In genomic region chr12:96881608-96882007, GRCh38 we compare ENCODE assay signal across 36 cellular contexts. TPM values are rescaled to one million over a fixed set of nuclear protein-coding genes. Genes with fewer than 3 reads are reported as not detected.
DNase-seq lines count a peak whose midpoint lies in the region; ATAC-seq, FAIRE-seq and TF ChIP-seq lines count a peak whose summit lies in the region.
"Had no signal": no experiment of that assay in that cellular context is flagged by ENCODE, and none has a peak within 500 bp of the region (broad histone marks: within the 10 kb centered on the region; RNA-seq: fewer than 3 reads in every experiment).

No MANE protein-coding gene starts in this region.

- no peaks in the 10 kb centered on the region for H3K4me1 Mint-ChIP-seq in activated CD4-positive, alpha-beta T cell treated with anti-CD3 and anti-CD28 coated beads, Interleukin-2, amount 10 ng/mL, durations not matched to agents 24 days and 14 days
- no peaks in the 10 kb centered on the region for H3K4me1 Mint-ChIP-seq in activated CD4-positive, alpha-beta T cell treated with anti-CD3 and anti-CD28 coated beads for 36 hours
- no peaks in the 10 kb centered on the region for H3K4me1 Mint-ChIP-seq in CD8-positive, alpha-beta T cell (ENCODE audit: low read depth)
- H3K4me1 Mint-ChIP-seq: B cell; CD14-positive monocyte; CD4-positive, alpha-beta memory T cell; CD4-positive, CD25-positive, alpha-beta regulatory T cell; CD8-positive, alpha-beta memory T cell had no signal

- BruUV-seq in HepG2 (replicated peaks; lab: Mats Ljungman, UMichigan) = no TSS peak

- H3K27ac ChIP-seq in HepG2 (ENCODE audit: extremely low read length, insufficient read depth, low read length) (no peak overlapping the region), right lobe of liver (no peak overlapping the region), SJSA1 (peak overlapping the region; percentile 91; the same call in 1 of the 2 replicates)
- no peak overlapping the region for H3K27ac ChIP-seq in CD8-positive, alpha-beta T cell (ENCODE audit: low read depth, low read length)
- H3K27ac ChIP-seq: 22Rv1; A549; BLaER1; BLaER1 treated with 17β-estradiol and CSF1 and Interleukin-3, amounts not matched to agents 10 nM and 100 nM; C4-2B had no signal

- H3K4me3 ChIP-seq in HepG2 (replicated peaks in 1 of 3; ENCODE audit: insufficient read depth in 1 of 3, low read depth in 2 of 3, low read length in 3 of 3) = no peak overlapping the region
- H3K4me3 ChIP-seq in right lobe of liver = no peak overlapping the region
- H3K4me3 ChIP-seq in CD8-positive, alpha-beta T cell (ENCODE audit: low read depth, low read length) = no peak overlapping the region
- H3K4me3 ChIP-seq in SJSA1 = no peak overlapping the region
- H3K4me3 ChIP-seq: A549; BLaER1; BLaER1 treated with 17β-estradiol and CSF1 and Interleukin-3, amounts not matched to agents 10 nM and 100 nM had no signal

- H3K27me3 Mint-ChIP-seq in activated CD4-positive, alpha-beta T cell treated with anti-CD3 and anti-CD28 coated beads, Interleukin-2, amount 10 ng/mL, durations not matched to agents 24 days and 14 days = peaks cover 18% of the 10 kb centered on the region
- peaks cover 6% of the 10 kb centered on the region for H3K27me3 Mint-ChIP-seq in activated CD4-positive, alpha-beta T cell treated with anti-CD3 and anti-CD28 coated beads for 36 hours
- peaks cover 5% of the 10 kb centered on the region for H3K27me3 Mint-ChIP-seq in CD8-positive, alpha-beta T cell (ENCODE audit: low read depth)

- POLR2A ChIA-PET in activated CD4-positive, alpha-beta T cell treated with anti-CD3 and anti-CD28 coated beads for 36 hours (lab: Charles Lee) = no interaction called here
- POLR2A ChIA-PET in HepG2 (lab: Yijun Ruan, JAX) = no interaction called here
- POLR2A ChIA-PET in CD8-positive, alpha-beta T cell (lab: Charles Lee) = no interaction called here

- no peak for ATAC-seq in activated CD4-positive, alpha-beta T cell treated with anti-CD3 and anti-CD28 coated beads for 36 hours
- no peak for ATAC-seq in HepG2
- no peak for ATAC-seq in right lobe of liver
- no peak for ATAC-seq in CD8-positive, alpha-beta T cell
- ATAC-seq in HG03342 (IDR thresholded peaks at IDR 0.05; ENCODE audit: unreplicated experiment) = no peak
- no peak for ATAC-seq in SK-N-SH treated with all-trans-retinoic acid at 6 μM for 48 hours
- ATAC-seq: A549 had no signal

- H3K36me3 Mint-ChIP-seq in activated CD4-positive, alpha-beta T cell treated with anti-CD3 and anti-CD28 coated beads, Interleukin-2, amount 10 ng/mL, durations not matched to agents 24 days and 14 days (ENCODE audit: low read depth) = no peaks in the 10 kb centered on the region
- H3K36me3 Mint-ChIP-seq in activated CD4-positive, alpha-beta T cell treated with anti-CD3 and anti-CD28 coated beads for 36 hours (ENCODE audit: low read depth) = no peaks in the 10 kb centered on the region
- H3K36me3 Mint-ChIP-seq in CD8-positive, alpha-beta T cell = no peaks in the 10 kb centered on the region
- H3K36me3 Mint-ChIP-seq: CD14-positive monocyte; CD4-positive, alpha-beta memory T cell; CD4-positive, CD25-positive, alpha-beta regulatory T cell had no signal

- H3K9ac ChIP-seq in HepG2 (ENCODE audit: insufficient read depth, low read depth, low read length) = no peak overlapping the region
- H3K9ac ChIP-seq: BLaER1; BLaER1 treated with 17β-estradiol and CSF1 and Interleukin-3, amounts not matched to agents 10 nM and 100 nM had no signal

- no peak for TF ChIP-seq POLR2A in HepG2 (IDR thresholded peaks at IDR 0.05; ENCODE audit: insufficient read depth in 1 of 2, low read depth in 2 of 2, low read length in 2 of 2)
- TF ChIP-seq POLR2A in right lobe of liver (IDR thresholded peaks at IDR 0.05) = no peak

- in situ Hi-C loops in HepG2 (cut with HindIII; ENCODE audit: extremely low pct_ligation_motif_present, low pct_unique_long_range_greater_than_20kb) = no loop called here

- no peak overlapping the region for H2AFZ ChIP-seq in HepG2 (ENCODE audit: low read length)

- no peaks in the 10 kb centered on the region for H4K20me1 ChIP-seq in HepG2 (ENCODE audit: insufficient read depth, low read length)
- H4K20me1 ChIP-seq: BLaER1; BLaER1 treated with 17β-estradiol and CSF1 and Interleukin-3, amounts not matched to agents 10 nM and 100 nM had no signal

- H3K9me3 ChIP-seq in HepG2 (ENCODE audit: low read length) (no peaks in the 10 kb centered on the region), right lobe of liver (no peaks in the 10 kb centered on the region), SJSA1 (replicated peaks) (no peaks in the 10 kb centered on the region)
- H3K9me3 ChIP-seq in CD8-positive, alpha-beta T cell (ENCODE audit: low read length) = no peaks in the 10 kb centered on the region
- H3K9me3 ChIP-seq: A549; BE2C; BLaER1; BLaER1 treated with 17β-estradiol and CSF1 and Interleukin-3, amounts not matched to agents 10 nM and 100 nM; Caco-2 had no signal

- H3K27me3 ChIP-seq in HepG2 (ENCODE audit: control insufficient read depth in 1 of 2, insufficient read depth in 2 of 2, low read length in 2 of 2) (no peaks in the 10 kb centered on the region), right lobe of liver (no peaks in the 10 kb centered on the region), SJSA1 (replicated peaks) (no peaks in the 10 kb centered on the region)
- no peaks in the 10 kb centered on the region for H3K27me3 ChIP-seq in CD8-positive, alpha-beta T cell (ENCODE audit: insufficient read depth, low read length)
- H3K27me3 ChIP-seq: BLaER1; BLaER1 treated with 17β-estradiol and CSF1 and Interleukin-3, amounts not matched to agents 10 nM and 100 nM had no signal

- H3K27ac Mint-ChIP-seq in activated CD4-positive, alpha-beta T cell treated with anti-CD3 and anti-CD28 coated beads, Interleukin-2, amount 10 ng/mL, durations not matched to agents 24 days and 14 days = no peak overlapping the region
- H3K27ac Mint-ChIP-seq in activated CD4-positive, alpha-beta T cell treated with anti-CD3 and anti-CD28 coated beads for 36 hours = no peak overlapping the region
- peak overlapping the region; percentile 15 for H3K27ac Mint-ChIP-seq in CD8-positive, alpha-beta T cell
- H3K27ac Mint-ChIP-seq: B cell; CD14-positive monocyte; CD4-positive, alpha-beta T cell; CD4-positive, CD25-positive, alpha-beta regulatory T cell had no signal

- H3K4me2 ChIP-seq in HepG2 (ENCODE audit: low read depth, low read length) = no peak overlapping the region
- H3K4me2 ChIP-seq: A549; BLaER1; BLaER1 treated with 17β-estradiol and CSF1 and Interleukin-3, amounts not matched to agents 10 nM and 100 nM had no signal

- H3K4me1 ChIP-seq in HepG2 (ENCODE audit: insufficient read depth, low read length) = no peaks in the 10 kb centered on the region
- H3K4me1 ChIP-seq in right lobe of liver = no peaks in the 10 kb centered on the region
- no peaks in the 10 kb centered on the region for H3K4me1 ChIP-seq in CD8-positive, alpha-beta T cell (ENCODE audit: insufficient read depth, low read length)
- H3K4me1 ChIP-seq in SJSA1 (replicated peaks) = peaks cover 74% of the 10 kb centered on the region
- H3K4me1 ChIP-seq: A549; BE2C; BLaER1; BLaER1 treated with 17β-estradiol and CSF1 and Interleukin-3, amounts not matched to agents 10 nM and 100 nM; Caco-2 had no signal

- TF ChIP-seq EP300 in HepG2 (IDR thresholded peaks at IDR 0.05; ENCODE audit: low read depth in 2 of 2, low read length in 2 of 2) = no peak
- no peak for TF ChIP-seq EP300 in HepG2 (CRISPR knock-in tag; IDR thresholded peaks at IDR 0.05; ENCODE audit: borderline replicate concordance)

- intact Hi-C loops in activated CD4-positive, alpha-beta T cell treated with anti-CD3 and anti-CD28 coated beads, Interleukin-2, amount 10 ng/mL, durations not matched to agents 24 days and 14 days (cut with micrococcal nuclease) = no loop called here
- intact Hi-C loops in activated CD4-positive, alpha-beta T cell treated with anti-CD3 and anti-CD28 coated beads for 36 hours (cut with DNase I, micrococcal nuclease) = no loop called here
- intact Hi-C loops in HepG2 (cut with micrococcal nuclease; ENCODE audit: unreplicated experiment) = no loop called here
- intact Hi-C loops in right lobe of liver (cut with DNase I) = no loop called here
- intact Hi-C loops in CD8-positive, alpha-beta T cell (cut with DNase I, micrococcal nuclease) = no loop called here

- no peaks in the 10 kb centered on the region for H3K79me2 ChIP-seq in HepG2 (ENCODE audit: insufficient read depth, low read length)

- no peak for FAIRE-seq in HepG2 (lab: Jason Lieb, UNC)
- FAIRE-seq: A204.1, A549, D721Med had no signal

- peak; percentile 44 for DNase-seq in activated CD4-positive, alpha-beta T cell treated with anti-CD3 and anti-CD28 coated beads, Interleukin-2, amount 10 ng/mL, durations not matched to agents 24 days and 14 days
- no peak for DNase-seq in activated CD4-positive, alpha-beta T cell treated with anti-CD3 and anti-CD28 coated beads for 36 hours
- DNase-seq in HepG2 (ENCODE audit: low spot score) = no peak
- no peak for DNase-seq in right lobe of liver
- DNase-seq in CD8-positive, alpha-beta T cell = no peak
- DNase-seq in SJSA1 (ENCODE audit: low read depth in 1 of 2, low spot score in 2 of 2) = no peak
- DNase-seq: 8988T; ACHN; AML-193; BE2C; C1 segment of cervical spinal cord; Caco-2; Calu3; CD4-positive, alpha-beta memory T cell; CD4-positive, alpha-beta T cell; CD4-positive, CD25-positive, alpha-beta regulatory T cell; CD8-positive, alpha-beta memory T cell; COR-L47; DMS 273 treated with DMSO at 0.1 percent for 48 hours; DMS153; DMS53; DMS79; DMS79 treated with DMSO at 0.1 percent for 48 hours; DND-41; EL had no signal

- H3K9me3 Mint-ChIP-seq in activated CD4-positive, alpha-beta T cell treated with anti-CD3 and anti-CD28 coated beads, Interleukin-2, amount 10 ng/mL, durations not matched to agents 24 days and 14 days = no peaks in the 10 kb centered on the region
- H3K9me3 Mint-ChIP-seq in activated CD4-positive, alpha-beta T cell treated with anti-CD3 and anti-CD28 coated beads for 36 hours (ENCODE audit: low read depth) = no peaks in the 10 kb centered on the region
- no peaks in the 10 kb centered on the region for H3K9me3 Mint-ChIP-seq in CD8-positive, alpha-beta T cell
- H3K9me3 Mint-ChIP-seq: CD4-positive, alpha-beta memory T cell; CD8-positive, alpha-beta memory T cell had no signal

- no peak overlapping the region for H3K4me3 Mint-ChIP-seq in activated CD4-positive, alpha-beta T cell treated with anti-CD3 and anti-CD28 coated beads, Interleukin-2, amount 10 ng/mL, durations not matched to agents 24 days and 14 days
- H3K4me3 Mint-ChIP-seq in activated CD4-positive, alpha-beta T cell treated with anti-CD3 and anti-CD28 coated beads for 36 hours = no peak overlapping the region
- no peak overlapping the region for H3K4me3 Mint-ChIP-seq in CD8-positive, alpha-beta T cell
- H3K4me3 Mint-ChIP-seq: B cell; CD14-positive monocyte; CD4-positive, alpha-beta memory T cell; CD4-positive, alpha-beta T cell; CD4-positive, CD25-positive, alpha-beta regulatory T cell; CD8-positive, alpha-beta memory T cell had no signal

- no peak for TF ChIP-seq RAD21 in HepG2 (CRISPR knock-in tag; IDR thresholded peaks at IDR 0.05)

- no peak for TF ChIP-seq CTCF in HepG2 (CRISPR knock-in tag; IDR thresholded peaks at IDR 0.05)
- TF ChIP-seq CTCF in right lobe of liver (IDR thresholded peaks at IDR 0.05) = no peak
- no peak for TF ChIP-seq CTCF in CD8-positive, alpha-beta T cell (IDR thresholded peaks at IDR 0.05)

- CTCF ChIA-PET in activated CD4-positive, alpha-beta T cell treated with anti-CD3 and anti-CD28 coated beads for 36 hours (lab: Charles Lee) = no interaction called here
- CTCF ChIA-PET in HepG2 (lab: Yijun Ruan, JAX; ENCODE audit: low intra/inter-chr PET ratio, low total read pairs) = no interaction called here
- CTCF ChIA-PET in CD8-positive, alpha-beta T cell (lab: Charles Lee) = no interaction called here

- H3K36me3 ChIP-seq in HepG2 (replicated peaks in 1 of 2; ENCODE audit: control insufficient read depth in 1 of 2, insufficient read depth in 2 of 2, low read length in 2 of 2) (no peaks in the 10 kb centered on the region), right lobe of liver (no peaks in the 10 kb centered on the region), SJSA1 (no peaks in the 10 kb centered on the region)
- no peaks in the 10 kb centered on the region for H3K36me3 ChIP-seq in CD8-positive, alpha-beta T cell (ENCODE audit: insufficient read depth, low read length)
- H3K36me3 ChIP-seq: BE2C; BLaER1; BLaER1 treated with 17β-estradiol and CSF1 and Interleukin-3, amounts not matched to agents 10 nM and 100 nM had no signal

RNA-seq across cellular contexts. Expression of gene NEDD1, which starts 25.4 kb away (rescaled TPM):
- 58.8 and 62.7 TPM in 2 replicates for total RNA-seq in activated CD4-positive, alpha-beta T cell treated with anti-CD3 and anti-CD28 coated beads, Interleukin-2, amount 10 ng/mL, durations not matched to agents 24 days and 14 days
- 10 to 100 TPM; 57.9 to 69.3 TPM for total RNA-seq in activated CD4-positive, alpha-beta T cell treated with anti-CD3 and anti-CD28 coated beads for 36 hours
- total RNA-seq in HepG2 (2016; rRNA removed; fragmentation: Illumina TruSeq; extraction: Trizol) (21.5 and 38.8 TPM in 2 replicates), right lobe of liver (1 to 10 TPM; 2.8 to 8.5 (median 6.4) TPM)
- 4.3 and 4.9 TPM in 2 replicates for total RNA-seq in HepG2 (2016; cell fraction: cytosol; rRNA removed; fragmentation: Illumina TruSeq; extraction: Trizol; ENCODE audit: low read depth)
- 23.9 and 39.3 TPM in 2 replicates for total RNA-seq in HepG2 (2016; cell fraction: insoluble cytoplasmic fraction; rRNA removed; fragmentation: Illumina TruSeq; extraction: Trizol)
- total RNA-seq in HepG2 (2016; cell fraction: membrane; rRNA removed; fragmentation: Illumina TruSeq; extraction: Trizol) = 13.0 and 16.5 TPM in 2 replicates
- total RNA-seq in HepG2 (2016; cell fraction: nucleus; rRNA removed; fragmentation: Illumina TruSeq; extraction: Trizol) = 13.5 and 16.7 TPM in 2 replicates
- 9.6 and 11.2 TPM in 2 replicates for polyA plus RNA-seq in HepG2 (2011; rRNA removed)
- polyA plus RNA-seq in HepG2 (2011; cell fraction: cytosol; rRNA removed) = 4.1 and 7.1 TPM in 2 replicates
- 3.6 and 4.4 TPM in 2 replicates for polyA plus RNA-seq in HepG2 (2011; cell fraction: nucleus; rRNA removed)
- polyA plus RNA-seq in HepG2 (2012) = 7.4 and 10.4 TPM in 2 replicates
- 1.4 TPM in 2 replicates for polyA plus RNA-seq in HepG2 (2016; cell fraction: cytosol; fragmentation: Illumina TruSeq; extraction: Trizol; ENCODE audit: low read depth)
- 23.4 and 25.8 TPM in 2 replicates for polyA plus RNA-seq in HepG2 (2016; cell fraction: insoluble cytoplasmic fraction; fragmentation: Illumina TruSeq; extraction: Trizol; ENCODE audit: low read depth)
- polyA plus RNA-seq in HepG2 (2016; cell fraction: membrane; fragmentation: Illumina TruSeq; extraction: Trizol; ENCODE audit: low read depth) = 4.9 and 5.6 TPM in 2 replicates
- 14.5 and 16.1 TPM in 2 replicates for polyA plus RNA-seq in HepG2 (2016; cell fraction: nucleus; fragmentation: Illumina TruSeq; extraction: Trizol; ENCODE audit: insufficient read depth, low read depth)
- 14.5 and 29.7 TPM in 2 replicates for polyA minus RNA-seq in HepG2 (2011; rRNA and poly(A)+ RNA removed; ENCODE audit: low replicate concordance)
- 14.4 and 14.9 TPM in 2 replicates for polyA minus RNA-seq in HepG2 (2011; cell fraction: cytosol; rRNA and poly(A)+ RNA removed)
- polyA minus RNA-seq in HepG2 (2011; cell fraction: nucleus; rRNA and poly(A)+ RNA removed) = 16.0 and 22.9 TPM in 2 replicates
- total RNA-seq in CD8-positive, alpha-beta T cell = 10 to 100 TPM; 26.7 to 27.8 TPM
- 117 and 143 TPM in 2 replicates for total RNA-seq in SJSA1 (2014; rRNA removed; shearing (Covaris generic))
